In genomic region chr4:139083533-139084424, GRCh38 we compare ENCODE assay signal across 8 cellular contexts.
DNase-seq lines count a peak whose midpoint lies in the region; ATAC-seq and TF ChIP-seq lines count a peak whose summit lies in the region.

No MANE protein-coding gene starts in this region.

- H3K27me3 ChIP-seq in iPS-20b (ENCODE audit: insufficient read depth, low read length) = no peaks in the 10 kb centered on the region

- peak; percentile 63 for ATAC-seq in GM18505 (IDR thresholded peaks at IDR 0.05; ENCODE audit: unreplicated experiment)
- ATAC-seq in HG02970 (IDR thresholded peaks at IDR 0.05; ENCODE audit: low FRiP score, unreplicated experiment) = peak; percentile 57

- TF ChIP-seq CTCF in 22Rv1 (IDR thresholded peaks at IDR 0.05) = 0 out of 2 replicates have a peak, but pooled peaks have one; percentile 16

- TF ChIP-seq POLR2A in GM18505 (IDR thresholded peaks at IDR 0.05; ENCODE audit: borderline replicate concordance, extremely low read depth, insufficient read depth, insufficient read length) = peak; percentile 79

- H3K9ac ChIP-seq in iPS-20b (ENCODE audit: low read depth, low read length) = peak overlapping the region; percentile 92; the same call in 1 of the 2 replicates

- no peaks in the 10 kb centered on the region for H3K9me3 ChIP-seq in iPS-20b (ENCODE audit: insufficient read depth, low read depth, low read length)

- H3K27ac ChIP-seq in 22Rv1 = peak overlapping the region; percentile 98
- peak overlapping the region; percentile 95 for H3K27ac ChIP-seq in iPS-20b (ENCODE audit: low read length)
- peak overlapping the region; percentile 66 to 97 (median 91) for H3K27ac ChIP-seq in skin epidermis

- H3K36me3 ChIP-seq in iPS-20b (ENCODE audit: insufficient read depth, low read depth, low read length) = no peaks in the 10 kb centered on the region

- peaks cover 5% of the 10 kb centered on the region; the same call in 1 of the 2 replicates for H3K4me1 ChIP-seq in iPS-20b (ENCODE audit: insufficient read depth, low read length)

- DNase-seq in NCI-H2029 treated with DMSO at 0.1 percent for 48 hours (lab: John Stamatoyannopoulos, UW) (peak; percentile 69), UCSD-AML1 (lab: John Stamatoyannopoulos, UW; ENCODE audit: unreplicated experiment) (peak; percentile 92), brain pericyte (ENCODE audit: low read depth, low spot score) (peak; percentile 72)

- peak overlapping the region; percentile 92 for H3K4me3 ChIP-seq in iPS-20b (ENCODE audit: low read length)
- peak overlapping the region; percentile 51 to 93 (median 84) for H3K4me3 ChIP-seq in skin epidermis

Comparison
In these comparisons a context has a peak if more than half of its experiments do, and no peak if none do; other contexts are left out.
1. Peak in every context shown above with its lines: DNase-seq, ATAC-seq, H3K4me3 ChIP-seq and H3K27ac ChIP-seq.